ENCODE assay signal across 1 cellular context in genomic region chr2:149331023-149331400, GRCh38.
TF ChIP-seq lines count a peak whose summit lies in the region.

No MANE protein-coding gene starts in this region.

TF ChIP-seq in HCT116, 20 proteins besides CTCF, POLR2A, EP300 and RAD21 (continued from another document):
- TF ChIP-seq ELF1 (IDR thresholded peaks at IDR 0.05; ENCODE audit: borderline replicate concordance, low read depth) (no peak), CBX3 (IDR thresholded peaks at IDR 0.05; ENCODE audit: low read depth) (no peak)
